In genomic region chr10:13298748-13299436, GRCh38 we compare ENCODE assay signal across 9 cellular contexts. TPM values are rescaled to one million over a fixed set of nuclear protein-coding genes. Genes with fewer than 3 reads are reported as not detected.
DNase-seq lines count a peak whose midpoint lies in the region; ATAC-seq and TF ChIP-seq lines count a peak whose summit lies in the region.
"Had no signal": no experiment of that assay in that cellular context is flagged by ENCODE, and none has a peak within 500 bp of the region (broad histone marks: within the 10 kb centered on the region; RNA-seq: fewer than 3 reads in every experiment).

No MANE protein-coding gene starts in this region.

- intact Hi-C loops in left ventricle myocardium inferior (cut with micrococcal nuclease): no loop called here
- intact Hi-C loops in Right ventricle myocardium superior (cut with DNase I): no loop called here
- intact Hi-C loops in uterus (cut with DNase I; ENCODE audit: low total_unique reads): no loop called here

- H3K27ac Mint-ChIP-seq in mesothelial cell of epicardium: peak overlapping the region; percentile 5

- H3K27ac ChIP-seq in left ventricle myocardium inferior (replicated peaks): peak overlapping the region; percentile 100
- no peak overlapping the region for H3K27ac ChIP-seq in brain microvascular endothelial cell
- H3K27ac ChIP-seq in uterus: peak overlapping the region; percentile 97 to 98
- H3K27ac ChIP-seq: SK-N-MC had no signal

- H3K27me3 ChIP-seq in left ventricle myocardium inferior (ENCODE audit: low read depth): no peaks in the 10 kb centered on the region
- H3K27me3 ChIP-seq in brain microvascular endothelial cell (replicated peaks): no peaks in the 10 kb centered on the region
- H3K27me3 ChIP-seq in uterus: no peaks in the 10 kb centered on the region

- H3K27me3 Mint-ChIP-seq in mesothelial cell of epicardium (ENCODE audit: low read depth): no peaks in the 10 kb centered on the region

- no peak for TF ChIP-seq POLR2A in uterus (IDR thresholded peaks at IDR 0.05)

- ATAC-seq in Right ventricle myocardium superior (ENCODE audit: poor library complexity) (no peak), GM21423 (IDR thresholded peaks at IDR 0.05; ENCODE audit: unreplicated experiment) (no peak)

- H3K4me1 ChIP-seq in left ventricle myocardium inferior: peaks cover 44% of the 10 kb centered on the region
- no peaks in the 10 kb centered on the region for H3K4me1 ChIP-seq in uterus

- peak overlapping the region; percentile 72 for H3K4me3 Mint-ChIP-seq in mesothelial cell of epicardium

- H3K36me3 ChIP-seq in left ventricle myocardium inferior (peaks cover 17% of the 10 kb centered on the region), brain microvascular endothelial cell (replicated peaks) (no peaks in the 10 kb centered on the region), uterus (no peaks in the 10 kb centered on the region)

- no peaks in the 10 kb centered on the region for H3K9me3 Mint-ChIP-seq in mesothelial cell of epicardium

- H3K4me3 ChIP-seq in left ventricle myocardium inferior (peak overlapping the region; percentile 96), brain microvascular endothelial cell (ENCODE audit: low read depth, low read length) (peak overlapping the region; percentile 65), uterus (peak overlapping the region; percentile 61 to 73)

- H3K4me1 Mint-ChIP-seq in mesothelial cell of epicardium: peaks cover 9% of the 10 kb centered on the region

- no peak for TF ChIP-seq CTCF in left ventricle myocardium inferior (IDR thresholded peaks at IDR 0.05; ENCODE audit: borderline replicate concordance)
- TF ChIP-seq CTCF in brain microvascular endothelial cell (IDR thresholded peaks at IDR 0.05; ENCODE audit: low read depth, low read length, missing control alignments): no peak
- no peak for TF ChIP-seq CTCF in mesothelial cell of epicardium (IDR thresholded peaks at IDR 0.05; ENCODE audit: unreplicated experiment)
- no peak for TF ChIP-seq CTCF in uterus (IDR thresholded peaks at IDR 0.05)

- DNase-seq in left ventricle myocardium inferior (no peak), Right ventricle myocardium superior (no peak), brain microvascular endothelial cell (no peak), mesothelial cell of epicardium (ENCODE audit: low spot score in 2 of 2, unreplicated experiment in 2 of 2) (no peak), uterus (no peak), GOT3 (lab: John Stamatoyannopoulos, UW) (no peak), germinal center (ENCODE audit: low spot score) (no peak)

- H3K9me3 ChIP-seq in left ventricle myocardium inferior (replicated peaks) (no peaks in the 10 kb centered on the region), uterus (no peaks in the 10 kb centered on the region)

- in situ Hi-C loops in brain microvascular endothelial cell (cut with HindIII; ENCODE audit: low pct_ligation_motif_present, low sequenced_read_pairs): no loop called here

- no peaks in the 10 kb centered on the region for H3K36me3 Mint-ChIP-seq in mesothelial cell of epicardium

RNA-seq across cellular contexts. Expression of gene PHYH, which starts 1.0 kb away (rescaled TPM):
- 163 TPM for total RNA-seq in left ventricle myocardium inferior
- 181 TPM for total RNA-seq in Right ventricle myocardium superior
- total RNA-seq in mesothelial cell of epicardium: 12.0 to 13.2 TPM (median 12.6 TPM) in 3 replicates
- 10 to 100 TPM; 21.8 to 94.1 (median 23.5) TPM for total RNA-seq in uterus

RNA-seq across cellular contexts. Expression of gene SEPHS1, which starts 49.2 kb away (rescaled TPM):
- 26.0 TPM for total RNA-seq in left ventricle myocardium inferior
- 27.8 TPM for total RNA-seq in Right ventricle myocardium superior
- 80.4 to 87.2 TPM (median 85.0 TPM) in 3 replicates for total RNA-seq in mesothelial cell of epicardium
- 100 to 1,000 TPM in 1 of 4 donors, 10 to 100 TPM in 3; 11.2 to 106 (median 34.8) TPM for total RNA-seq in uterus
